Comparison of ENCODE assay signal across 8 cellular contexts in the genomic region with DNA sequence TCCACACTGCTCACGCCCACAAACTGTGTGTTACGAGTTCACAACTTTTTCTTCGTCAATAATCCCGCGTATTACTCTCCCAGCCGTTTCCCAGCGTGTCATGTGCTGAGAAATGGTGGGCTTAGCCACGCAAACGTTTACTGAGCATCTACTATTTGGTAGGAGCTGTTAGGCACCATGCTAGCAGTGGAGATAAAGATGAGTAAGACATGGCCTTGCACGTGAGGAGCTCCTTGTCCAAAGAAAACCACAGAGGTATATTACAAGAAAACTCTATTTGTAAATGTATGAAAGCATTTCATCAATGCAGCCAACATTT. TPM values are rescaled to one million over a fixed set of nuclear protein-coding genes. Genes with fewer than 3 reads are reported as not detected.
A peak's percentile ranks its signal among the peaks of the same experiment; 100 is the strongest.
DNase-seq lines count a peak whose midpoint lies in the region; ATAC-seq and TF ChIP-seq lines count a peak whose summit lies in the region.

No MANE protein-coding gene starts in this region.

- H3K36me3 ChIP-seq in BJ (ENCODE audit: control insufficient read depth, insufficient read depth, low read length) (peaks cover 4% of the 10 kb centered on the region), Karpas-422 (ENCODE audit: insufficient read depth, low read length) (0 out of 2 replicates have a peak, but pooled peaks cover 17% of the 10 kb centered on the region)
- peaks cover 1 to 19% (median 6%) of the 10 kb centered on the region in 3 experiments for H3K36me3 ChIP-seq in naive thymus-derived CD4-positive, alpha-beta T cell (ENCODE audit: control insufficient read depth in 2 of 3, insufficient read depth in 3 of 3, low read length in 3 of 3)

- H3K9me3 ChIP-seq in Karpas-422 (ENCODE audit: low read length) = no peaks in the 10 kb centered on the region
- H3K9me3 ChIP-seq in naive thymus-derived CD4-positive, alpha-beta T cell (ENCODE audit: control insufficient read depth in 2 of 3, low read length in 3 of 3) = no peaks in the 10 kb centered on the region

- no peaks in the 10 kb centered on the region for H3K9me2 ChIP-seq in Karpas-422 (replicated peaks; ENCODE audit: insufficient read depth, low read length)

- intact Hi-C loops in naive thymus-derived CD4-positive, alpha-beta T cell (cut with micrococcal nuclease) = loop anchor here (1.0 to 10.0 kb wide), 5 partner anchors 41 to 294 kb away; a partner anchor contains a TSS

- H3K4me3 ChIP-seq in BJ (ENCODE audit: low read depth, low read length) = peak overlapping the region; percentile 96
- H3K4me3 ChIP-seq in Karpas-422 (ENCODE audit: low read length) = peak overlapping the region; percentile 90
- peak overlapping the region; percentile 89 for H3K4me3 ChIP-seq in naive thymus-derived CD4-positive, alpha-beta T cell (ENCODE audit: low read length)

- peak overlapping the region; percentile 69; the same call in 1 of the 2 replicates for H2AFZ ChIP-seq in Karpas-422 (ENCODE audit: low read length)

- H3K27me3 Mint-ChIP-seq in naive thymus-derived CD4-positive, alpha-beta T cell = peaks cover 0 to 7% (median 0%) of the 10 kb centered on the region in 5 donors

- POLR2A ChIA-PET in BJ (lab: Charles Lee) = no interaction called here
- POLR2A ChIA-PET in naive thymus-derived CD4-positive, alpha-beta T cell (lab: Charles Lee) = interaction anchor here (1.0 to 2.3 kb wide), 6 partner anchors 11 to 293 kb away, joined by 3 to 15 read pairs (median 4); a partner anchor contains a TSS

- peaks cover 22% of the 10 kb centered on the region for H3K79me2 ChIP-seq in Karpas-422 (ENCODE audit: low read length)

- no peak for TF ChIP-seq CTCF in BJ (IDR thresholded peaks at IDR 0.05; ENCODE audit: insufficient read depth, low read depth, low read length)

- peaks cover 4 to 13% (median 9%) of the 10 kb centered on the region in 5 donors for H3K36me3 Mint-ChIP-seq in naive thymus-derived CD4-positive, alpha-beta T cell

- CTCF ChIA-PET in BJ (lab: Yijun Ruan, JAX) = interaction anchor here (0.5 to 2.4 kb wide), 3 partner anchors 11 to 88 kb away, joined by 7 to 16 read pairs (median 14); no protein-coding TSS in a partner anchor
- CTCF ChIA-PET in naive thymus-derived CD4-positive, alpha-beta T cell (lab: Charles Lee) = interaction anchor here (0.9 to 1.1 kb wide), 2 partner anchors 11 to 18 kb away, joined by 3 to 7 read pairs; no protein-coding TSS in a partner anchor

- peak overlapping the region; percentile 82 for H3K4me2 ChIP-seq in Karpas-422 (ENCODE audit: low read depth, low read length, poor library complexity, severe bottlenecking)

- peaks cover 21% of the 10 kb centered on the region for H3K4me1 ChIP-seq in Karpas-422 (ENCODE audit: low read length)
- H3K4me1 ChIP-seq in naive thymus-derived CD4-positive, alpha-beta T cell (ENCODE audit: control insufficient read depth in 2 of 2, insufficient read depth in 2 of 2, low read length in 2 of 2) = peaks cover 8 to 22% of the 10 kb centered on the region in 2 donors

- H4K20me1 ChIP-seq in Karpas-422 (ENCODE audit: insufficient read depth, low read depth, low read length) = no peaks in the 10 kb centered on the region

- H3K27me3 ChIP-seq in BJ (ENCODE audit: control insufficient read depth, insufficient read depth, low read length) (no peaks in the 10 kb centered on the region), Karpas-422 (ENCODE audit: low read length) (no peaks in the 10 kb centered on the region)
- H3K27me3 ChIP-seq in naive thymus-derived CD4-positive, alpha-beta T cell (ENCODE audit: control insufficient read depth in 2 of 2, insufficient read depth in 2 of 2, low read length in 2 of 2) = no peaks in the 10 kb centered on the region

- peaks cover 22 to 50% (median 35%) of the 10 kb centered on the region in 7 donors for H3K4me1 Mint-ChIP-seq in naive thymus-derived CD4-positive, alpha-beta T cell

- H3K4me3 Mint-ChIP-seq in naive thymus-derived CD4-positive, alpha-beta T cell = peak overlapping the region; percentile 91 to 98 (median 96)

- H3K27ac ChIP-seq in Karpas-422 (ENCODE audit: low read length) (no peak overlapping the region), cingulate gyrus (ENCODE audit: low read depth, low read length) (peak overlapping the region; percentile 91)
- H3K27ac ChIP-seq in naive thymus-derived CD4-positive, alpha-beta T cell (ENCODE audit: low read depth, low read length) = peak overlapping the region; percentile 84

- H3K27ac Mint-ChIP-seq in naive thymus-derived CD4-positive, alpha-beta T cell = peak overlapping the region; percentile 96 to 99 (median 98)

- DNase-seq in BJ (ENCODE audit: low read depth) (no peak), Karpas-422 (no peak), NCI-H748 (lab: John Stamatoyannopoulos, UW; ENCODE audit: unreplicated experiment) (no peak), NCI-H2107 (lab: John Stamatoyannopoulos, UW) (no peak)
- no peak for DNase-seq in naive thymus-derived CD4-positive, alpha-beta T cell
- DNase-seq in effector CD4-positive, alpha-beta T cell = no peak

- H3K9ac ChIP-seq in Karpas-422 (ENCODE audit: low read length) = peak overlapping the region; percentile 90

- peaks cover 0 to under 1% (median 0%) of the 10 kb centered on the region in 11 donors for H3K9me3 Mint-ChIP-seq in naive thymus-derived CD4-positive, alpha-beta T cell

- no peak for ATAC-seq in naive thymus-derived CD4-positive, alpha-beta T cell
- ATAC-seq in GM18511 (IDR thresholded peaks at IDR 0.05; ENCODE audit: unreplicated experiment) = no peak

RNA-seq across cellular contexts. Expression of a gene that starts 0.8 kb away (rescaled TPM):
- polyA plus RNA-seq in BJ (2011; rRNA removed) = 23.1 and 35.5 TPM in 2 replicates
- polyA minus RNA-seq in BJ (2011; rRNA and poly(A)+ RNA removed) = 5.8 and 7.3 TPM in 2 replicates
- 13.1 and 30.9 TPM in 2 replicates for total RNA-seq in Karpas-422 (2014; rRNA removed; shearing (Covaris generic); ENCODE audit: low replicate concordance)
- total RNA-seq in naive thymus-derived CD4-positive, alpha-beta T cell = 10 to 100 TPM; 10.0 to 22.8 (median 17.8) TPM
- polyA plus RNA-seq in naive thymus-derived CD4-positive, alpha-beta T cell = 10 to 100 TPM; 46.2 to 47.5 TPM

RNA-seq across cellular contexts. Expression of a gene that starts 22.1 kb away (rescaled TPM):
- polyA plus RNA-seq in BJ (2011; rRNA removed) = not detected in 2 replicates
- polyA minus RNA-seq in BJ (2011; rRNA and poly(A)+ RNA removed) = not detected in 2 replicates
- total RNA-seq in Karpas-422 (2014; rRNA removed; shearing (Covaris generic); ENCODE audit: low replicate concordance) = not detected in 2 replicates
- total RNA-seq in naive thymus-derived CD4-positive, alpha-beta T cell = not detected
- not detected for polyA plus RNA-seq in naive thymus-derived CD4-positive, alpha-beta T cell

RNA-seq across cellular contexts. Expression of a gene that starts 41.1 kb away (rescaled TPM):
- polyA plus RNA-seq in BJ (2011; rRNA removed) = 2.4 and 4.6 TPM in 2 replicates
- polyA minus RNA-seq in BJ (2011; rRNA and poly(A)+ RNA removed) = 0.90 and 1.1 TPM in 2 replicates
- total RNA-seq in Karpas-422 (2014; rRNA removed; shearing (Covaris generic); ENCODE audit: low replicate concordance) = 19.7 and 32.2 TPM in 2 replicates
- 10 to 100 TPM; 11.1 to 27.4 (median 21.0) TPM for total RNA-seq in naive thymus-derived CD4-positive, alpha-beta T cell
- 10 to 100 TPM; 19.7 to 26.4 TPM for polyA plus RNA-seq in naive thymus-derived CD4-positive, alpha-beta T cell

RNA-seq across cellular contexts. Expression of a gene that starts 41.2 kb away (rescaled TPM):
- 1.9 and 2.5 TPM in 2 replicates for polyA plus RNA-seq in BJ (2011; rRNA removed)
- polyA minus RNA-seq in BJ (2011; rRNA and poly(A)+ RNA removed) = 4.0 and 4.7 TPM in 2 replicates
- 6.7 and 7.1 TPM in 2 replicates for total RNA-seq in Karpas-422 (2014; rRNA removed; shearing (Covaris generic); ENCODE audit: low replicate concordance)
- total RNA-seq in naive thymus-derived CD4-positive, alpha-beta T cell = 10 to 100 TPM in 2 of 5 experiments, 1 to 10 TPM in 3; 6.3 to 16.1 (median 8.0) TPM
- 1 to 10 TPM; 2.0 to 8.7 TPM for polyA plus RNA-seq in naive thymus-derived CD4-positive, alpha-beta T cell
